Comparison of ENCODE assay signal across 10 cellular contexts in the genomic region with DNA sequence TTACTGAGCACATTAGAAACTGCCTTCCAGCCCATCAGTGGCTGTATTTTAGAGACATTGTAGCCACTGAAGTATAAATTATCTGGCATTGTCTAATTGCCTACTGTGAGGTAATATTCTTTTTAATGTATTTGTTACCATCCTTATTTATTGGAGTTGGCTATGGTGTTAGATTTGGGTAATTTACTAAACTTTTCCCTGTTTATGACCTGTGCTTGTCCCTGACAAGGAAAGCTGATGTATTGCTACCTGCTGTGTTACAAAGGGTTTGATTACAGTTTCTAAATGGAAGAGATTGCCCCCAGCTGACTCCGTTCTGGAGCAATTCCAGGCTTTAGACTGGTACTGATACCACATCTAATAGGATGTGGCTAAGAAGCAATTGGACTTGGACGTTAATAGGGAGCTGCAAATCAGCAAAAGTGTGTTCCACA. TPM values are rescaled to one million over a fixed set of nuclear protein-coding genes. Genes with fewer than 3 reads are reported as not detected.
A peak's percentile ranks its signal among the peaks of the same experiment; 100 is the strongest.
DNase-seq lines count a peak whose midpoint lies in the region; ATAC-seq, FAIRE-seq and TF ChIP-seq lines count a peak whose summit lies in the region.
"Had no signal": no experiment of that assay in that cellular context is flagged by ENCODE, and none has a peak within 500 bp of the region (broad histone marks: within the 10 kb centered on the region; RNA-seq: fewer than 3 reads in every experiment).

No MANE protein-coding gene starts in this region.

- TF ChIP-seq CTCF in A549 (IDR thresholded peaks at IDR 0.05) (no peak), DOHH2 (IDR thresholded peaks at IDR 0.05; ENCODE audit: low read depth, low read length, poor library complexity, severe bottlenecking) (no peak), OCI-LY1 (IDR thresholded peaks at IDR 0.05; ENCODE audit: low read length) (no peak), lower lobe of right lung (IDR thresholded peaks at IDR 0.05) (no peak), WERI-Rb-1 (IDR thresholded peaks at IDR 0.05; ENCODE audit: low read depth, low read length) (no peak)

- no peak for TF ChIP-seq POLR2A in A549 (IDR thresholded peaks at IDR 0.05; ENCODE audit: low read length)

- H3K79me2 ChIP-seq in DOHH2 (ENCODE audit: control insufficient read depth, low read length) (peaks cover 72% of the 10 kb centered on the region), OCI-LY1 (ENCODE audit: insufficient read depth, low read length) (peaks cover 6% of the 10 kb centered on the region)

- peak overlapping the region; percentile 0; the same call in 1 of the 2 replicates for H3K9ac ChIP-seq in OCI-LY1 (ENCODE audit: low read length)

- H3K27me3 ChIP-seq in DOHH2 (ENCODE audit: control insufficient read depth, low read length) (no peaks in the 10 kb centered on the region), OCI-LY1 (ENCODE audit: insufficient read depth, low read length) (no peaks in the 10 kb centered on the region), lower lobe of right lung (ENCODE audit: low read depth) (no peaks in the 10 kb centered on the region), WERI-Rb-1 (ENCODE audit: insufficient read depth, low read depth, severe bottlenecking) (no peaks in the 10 kb centered on the region)

- H3K9me3 ChIP-seq in A549 = no peaks in the 10 kb centered on the region
- no peaks in the 10 kb centered on the region for H3K9me3 ChIP-seq in DOHH2 (ENCODE audit: control insufficient read depth, insufficient read depth, low read length)
- H3K9me3 ChIP-seq in OCI-LY1 (ENCODE audit: low read length) = no peaks in the 10 kb centered on the region
- H3K9me3 ChIP-seq in lower lobe of right lung = no peaks in the 10 kb centered on the region
- H3K9me3 ChIP-seq in WERI-Rb-1 (ENCODE audit: severe bottlenecking) = no peaks in the 10 kb centered on the region

- intact Hi-C loops in lower lobe of right lung (cut with DNase I) = no loop called here

- POLR2A ChIA-PET in A549 (lab: Yijun Ruan, JAX) = interaction anchor here (0.6 to 1.4 kb wide), 3 partner anchors 12 to 69 kb away, joined by 4 to 7 read pairs (median 6); no protein-coding TSS in a partner anchor

- 89% methylated on average over 2 of the region's 2 CpGs for WGBS in A549 (ENCODE audit: missing lambda C conversion rate)

- no peak for TF ChIP-seq RAD21 in A549 (conservative IDR thresholded peaks at IDR 0.05 in 1 of 2, IDR thresholded peaks at IDR 0.05 in 1 of 2)

- H2AFZ ChIP-seq in OCI-LY1 (ENCODE audit: low read length) = no peak overlapping the region

- TF ChIP-seq EP300 in A549 (IDR thresholded peaks at IDR 0.05) = no peak

- DNase-seq in A549 (ENCODE audit: low read depth in 1 of 2, low spot score in 1 of 2) (no peak), lower lobe of right lung (no peak), superior temporal gyrus (ENCODE audit: extremely low spot score) (no peak), WERI-Rb-1 (no peak)

- H3K4me2 ChIP-seq in A549 = no peak overlapping the region
- H3K4me2 ChIP-seq in DOHH2 (ENCODE audit: low read length) = peak overlapping the region; percentile 20; the same call in 1 of the 2 replicates
- peak overlapping the region; percentile 19; the same call in 1 of the 2 replicates for H3K4me2 ChIP-seq in OCI-LY1 (ENCODE audit: low read length)

- H3K27ac ChIP-seq in A549 (peak overlapping the region; percentile 46 to 69; a peak in 5 of 6 replicates), DOHH2 (ENCODE audit: low read depth, low read length) (no peak overlapping the region), OCI-LY1 (ENCODE audit: low read depth, low read length, poor library complexity, severe bottlenecking) (peak overlapping the region; percentile 59), lower lobe of right lung (peak overlapping the region; percentile 46), WERI-Rb-1 (no peak overlapping the region)

- CTCF ChIA-PET in A549 (lab: Yijun Ruan, JAX) = interaction anchor here (0.8 to 3.1 kb wide), 5 partner anchors 99 to 332 kb away, joined by 3 to 11 read pairs (median 7); no protein-coding TSS in a partner anchor

- H3K36me3 ChIP-seq in DOHH2 (ENCODE audit: control insufficient read depth, low read length) (peaks cover 67% of the 10 kb centered on the region), OCI-LY1 (ENCODE audit: insufficient read depth, low read length) (peaks cover 50% of the 10 kb centered on the region), lower lobe of right lung (peaks cover 75% of the 10 kb centered on the region), WERI-Rb-1 (peaks cover 26% of the 10 kb centered on the region)

- no peak overlapping the region for H3K4me3 ChIP-seq in A549
- no peak overlapping the region for H3K4me3 ChIP-seq in DOHH2 (ENCODE audit: low read length)
- no peak overlapping the region for H3K4me3 ChIP-seq in OCI-LY1 (ENCODE audit: low read depth, low read length, poor library complexity, severe bottlenecking)
- no peak overlapping the region for H3K4me3 ChIP-seq in lower lobe of right lung
- no peak overlapping the region for H3K4me3 ChIP-seq in WERI-Rb-1 (ENCODE audit: low read depth, low read length)

- H3K9me2 ChIP-seq in DOHH2 (replicated peaks; ENCODE audit: control insufficient read depth, low read length) (no peaks in the 10 kb centered on the region), OCI-LY1 (ENCODE audit: low read depth, low read length) (no peaks in the 10 kb centered on the region)

- H3F3A ChIP-seq in DOHH2 (ENCODE audit: control insufficient read depth, insufficient read depth) (peaks cover 8% of the 10 kb centered on the region), OCI-LY1 (ENCODE audit: insufficient read depth, low read length) (no peaks in the 10 kb centered on the region)

- ATAC-seq in A549 = no peak; a peak in 1 of 6 replicates
- no peak for ATAC-seq in lower lobe of right lung
- ATAC-seq in GM21825 (IDR thresholded peaks at IDR 0.05; ENCODE audit: unreplicated experiment) = no peak
- no peak for ATAC-seq in GM18870 (IDR thresholded peaks at IDR 0.05; ENCODE audit: unreplicated experiment)

- H3K4me1 ChIP-seq in A549 = peaks cover 44% of the 10 kb centered on the region
- peaks cover 50% of the 10 kb centered on the region for H3K4me1 ChIP-seq in DOHH2 (ENCODE audit: control insufficient read depth, low read length)
- H3K4me1 ChIP-seq in OCI-LY1 (ENCODE audit: insufficient read depth, low read length, severe bottlenecking) = peaks cover 30% of the 10 kb centered on the region
- H3K4me1 ChIP-seq in lower lobe of right lung = peaks cover 39% of the 10 kb centered on the region

- no peaks in the 10 kb centered on the region; the same call in 1 of the 2 replicates for H4K20me1 ChIP-seq in DOHH2 (ENCODE audit: control insufficient read depth, insufficient read depth, low read depth, low read length)
- H4K20me1 ChIP-seq in OCI-LY1 (ENCODE audit: insufficient read depth, low read length) = no peaks in the 10 kb centered on the region

- no peak for FAIRE-seq in A549 (lab: Jason Lieb, UNC)
- FAIRE-seq: bronchial epithelial cell, islet of Langerhans had no signal

TF ChIP-seq in A549, 52 proteins besides CTCF, POLR2A, EP300 and RAD21:
- TF ChIP-seq JUNB (IDR thresholded peaks at IDR 0.05) (no peak), TFCP2L1 (CRISPR knock-in tag; IDR thresholded peaks at IDR 0.05) (no peak), FOSL2 (IDR thresholded peaks at IDR 0.05) (no peak), FOSL2 (CRISPR knock-in tag; IDR thresholded peaks at IDR 0.05) (no peak), RNF2 (IDR thresholded peaks at IDR 0.05; ENCODE audit: borderline replicate concordance, low read depth) (no peak), JUN (IDR thresholded peaks at IDR 0.05) (no peak)
- TF ChIP-seq, protein P1, sequence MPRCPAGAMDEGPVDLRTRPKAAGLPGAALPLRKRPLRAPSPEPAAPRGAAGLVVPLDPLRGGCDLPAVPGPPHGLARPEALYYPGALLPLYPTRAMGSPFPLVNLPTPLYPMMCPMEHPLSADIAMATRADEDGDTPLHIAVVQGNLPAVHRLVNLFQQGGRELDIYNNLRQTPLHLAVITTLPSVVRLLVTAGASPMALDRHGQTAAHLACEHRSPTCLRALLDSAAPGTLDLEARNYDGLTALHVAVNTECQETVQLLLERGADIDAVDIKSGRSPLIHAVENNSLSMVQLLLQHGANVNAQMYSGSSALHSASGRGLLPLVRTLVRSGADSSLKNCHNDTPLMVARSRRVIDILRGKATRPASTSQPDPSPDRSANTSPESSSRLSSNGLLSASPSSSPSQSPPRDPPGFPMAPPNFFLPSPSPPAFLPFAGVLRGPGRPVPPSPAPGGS (IDR thresholded peaks at IDR 0.05) = no peak

RNA-seq across cellular contexts. Expression of a gene that starts 12.3 kb away (rescaled TPM):
- polyA plus RNA-seq in A549 (2011; rRNA removed) (82.3 and 83.7 TPM in 2 replicates), A549 (2017; fragmentation: RNase III; extraction: RNeasy Plus Mini Kit Qiagen cat#74134 plus additional on column Dnase treatment) (56.2 to 58.9 TPM (median 56.5 TPM) in 3 replicates)
- 21.6 and 24.9 TPM in 2 replicates for polyA plus RNA-seq in A549 (2012; cell fraction: cytosol; rRNA removed)
- 12.2 and 19.1 TPM in 2 replicates for polyA plus RNA-seq in A549 (2012; cell fraction: nucleus; rRNA removed)
- 35.9 and 39.6 TPM in 2 replicates for polyA minus RNA-seq in A549 (2011; rRNA and poly(A)+ RNA removed)
- 23.9 TPM for total RNA-seq in lower lobe of right lung

RNA-seq across cellular contexts. Expression of a gene that starts 12.5 kb away (rescaled TPM):
- polyA plus RNA-seq in A549 (2011; rRNA removed) (136 and 165 TPM in 2 replicates), A549 (2017; fragmentation: RNase III; extraction: RNeasy Plus Mini Kit Qiagen cat#74134 plus additional on column Dnase treatment) (75.1 to 86.1 TPM (median 79.8 TPM) in 3 replicates)
- polyA plus RNA-seq in A549 (2012; cell fraction: cytosol; rRNA removed) = 61.1 and 70.5 TPM in 2 replicates
- 13.7 and 21.8 TPM in 2 replicates for polyA plus RNA-seq in A549 (2012; cell fraction: nucleus; rRNA removed)
- 36.8 and 46.6 TPM in 2 replicates for polyA minus RNA-seq in A549 (2011; rRNA and poly(A)+ RNA removed)
- total RNA-seq in lower lobe of right lung = 113 TPM

RNA-seq across cellular contexts. Expression of a gene that starts 45.4 kb away (rescaled TPM):
- polyA plus RNA-seq in A549 (2011; rRNA removed) (329 and 392 TPM in 2 replicates), A549 (2017; fragmentation: RNase III; extraction: RNeasy Plus Mini Kit Qiagen cat#74134 plus additional on column Dnase treatment) (188 to 239 TPM (median 238 TPM) in 3 replicates)
- 189 and 275 TPM in 2 replicates for polyA plus RNA-seq in A549 (2012; cell fraction: cytosol; rRNA removed)
- polyA plus RNA-seq in A549 (2012; cell fraction: nucleus; rRNA removed) = 368 and 387 TPM in 2 replicates
- 299 and 339 TPM in 2 replicates for polyA minus RNA-seq in A549 (2011; rRNA and poly(A)+ RNA removed)
- total RNA-seq in lower lobe of right lung = 161 TPM

Comparison
In these comparisons a context has a peak if more than half of its experiments do, and no peak if none do; other contexts are left out.
1. H3K27ac ChIP-seq: peak in A549 (2 of 2), OCI-LY1 (single experiment) and lower lobe of right lung (single experiment); none in DOHH2 (single experiment) and WERI-Rb-1 (single experiment).